Comparison of ENCODE assay signal across 22 cellular contexts in genomic region chr21:38177919-38178652, GRCh38.
"Had no signal": no experiment of that assay in that cellular context is flagged by ENCODE, and none has a peak within 500 bp of the region (broad histone marks: within the 10 kb centered on the region; RNA-seq: fewer than 3 reads in every experiment).

No MANE protein-coding gene starts in this region.

- H3K4me3 Mint-ChIP-seq: natural killer cell; neural crest cell; stimulated activated memory B cell treated with anti-CD40 and anti-IgM and Interleukin-4, amounts not matched to agents 10 μg/mL and 1 μg/mL and 100 μg/mL, for 72 hours; type B pancreatic cell had no signal

- H3K27me3 ChIP-seq: gastrocnemius medialis, right atrium auricular region, sigmoid colon, spleen, testis, tibial artery had no signal

- H3K9me3 Mint-ChIP-seq: natural killer cell had no signal

- H3K27ac ChIP-seq: dorsolateral prefrontal cortex, gastrocnemius medialis, lower lobe of right lung, prostate gland, right atrium auricular region, sigmoid colon, spleen, testis, tibial artery had no signal

- H3K4me1 ChIP-seq: gastrocnemius medialis, lower lobe of right lung, prostate gland, right atrium auricular region, sigmoid colon, spleen, testis had no signal

- H3K4me3 ChIP-seq: dorsolateral prefrontal cortex, gastrocnemius medialis, lower lobe of right lung, prostate gland, right atrium auricular region, sigmoid colon, spleen, testis, tibial artery had no signal

- H3K36me3 ChIP-seq: gastrocnemius medialis, lower lobe of right lung, prostate gland, right atrium auricular region, sigmoid colon, spleen, tibial artery had no signal

- FAIRE-seq: keratinocyte had no signal

- ATAC-seq: gastrocnemius medialis; left ventricle myocardium superior; lower lobe of right lung; natural killer cell; stimulated activated memory B cell treated with anti-CD40 and anti-IgM and Interleukin-4, amounts not matched to agents 10 μg/mL and 1 μg/mL and 100 μg/mL, for 72 hours; stimulated activated naive CD8-positive, alpha-beta T cell treated with anti-CD3 and anti-CD28 coated beads, Interleukin-15, Interleukin-2, amounts not matched to agents 100 U/mL and 50 U/mL, for 24 hours had no signal

- H3K36me3 Mint-ChIP-seq: natural killer cell; stimulated activated memory B cell treated with anti-CD40 and anti-IgM and Interleukin-4, amounts not matched to agents 10 μg/mL and 1 μg/mL and 100 μg/mL, for 72 hours; type B pancreatic cell had no signal

- H3K27ac Mint-ChIP-seq: natural killer cell; stimulated activated memory B cell treated with anti-CD40 and anti-IgM and Interleukin-4, amounts not matched to agents 10 μg/mL and 1 μg/mL and 100 μg/mL, for 72 hours had no signal

- DNase-seq: cortex of kidney; dorsolateral prefrontal cortex; effector CD4-positive, alpha-beta T cell; foreskin fibroblast; gastrocnemius medialis; head of caudate nucleus; left ventricle myocardium superior; lower lobe of right lung; natural killer cell; sigmoid colon; spleen; stimulated activated CD4-positive, alpha-beta T cell treated with anti-CD3 and anti-CD28 coated beads, Interleukin-4, amount 100 ng/mL, for 4 hours; stimulated activated naive CD8-positive, alpha-beta T cell treated with anti-CD3 and anti-CD28 coated beads, Interleukin-15, Interleukin-2, amounts not matched to agents 100 U/mL and 50 U/mL, for 24 hours; substantia nigra; testis; tibial artery had no signal

- H3K27me3 Mint-ChIP-seq: type B pancreatic cell had no signal

- H3K9me3 ChIP-seq: gastrocnemius medialis, lower lobe of right lung, prostate gland, right atrium auricular region, sigmoid colon, spleen, testis, tibial artery had no signal

- H3K4me1 Mint-ChIP-seq: natural killer cell; stimulated activated memory B cell treated with anti-CD40 and anti-IgM and Interleukin-4, amounts not matched to agents 10 μg/mL and 1 μg/mL and 100 μg/mL, for 72 hours had no signal
